In genomic region chr14:99779751-99780150, GRCh38 we compare ENCODE assay signal across 18 cellular contexts. TPM values are rescaled to one million over a fixed set of nuclear protein-coding genes. Genes with fewer than 3 reads are reported as not detected.
DNase-seq lines count a peak whose midpoint lies in the region; ATAC-seq, FAIRE-seq and TF ChIP-seq lines count a peak whose summit lies in the region.
"Had no signal": no experiment of that assay in that cellular context is flagged by ENCODE, and none has a peak within 500 bp of the region (broad histone marks: within the 10 kb centered on the region; RNA-seq: fewer than 3 reads in every experiment).

No MANE protein-coding gene starts in this region.

- H3K4me3 ChIP-seq in bronchial epithelial cell (ENCODE audit: low read depth, low read length) = no peak overlapping the region
- H3K4me3 ChIP-seq: mucosa of descending colon, skin epidermis, upper lobe of right lung had no signal

- ATAC-seq in GM21528 (IDR thresholded peaks at IDR 0.05; ENCODE audit: low FRiP score, unreplicated experiment) (no peak), HG02763 (IDR thresholded peaks at IDR 0.05; ENCODE audit: unreplicated experiment) (no peak)
- ATAC-seq: mucosa of descending colon, upper lobe of right lung had no signal

- peak; percentile 71 for DNase-seq in Daoy (ENCODE audit: low read depth)
- peak; percentile 86 for DNase-seq in NCI-H226
- DNase-seq in bronchial epithelial cell (ENCODE audit: low read depth) = peak; percentile 76
- DNase-seq in kidney glomerular epithelial cell (lab: John Stamatoyannopoulos, UW) = peak; percentile 47
- no peak for DNase-seq in stimulated activated CD4-positive, alpha-beta T cell treated with anti-CD3 and anti-CD28 coated beads, Interleukin-2, amount 100 ng/mL, for 48 hours
- DNase-seq in hippocampal formation (lab: John Stamatoyannopoulos, UW) = no peak
- DNase-seq: AML-193; effector CD4-positive, alpha-beta T cell; mucosa of descending colon; NCI-H1092; NCI-H2171 treated with DMSO at 0.1 percent for 48 hours; stimulated activated naive CD4-positive, alpha-beta T cell; upper lobe of right lung; WERI-Rb-1 had no signal

- FAIRE-seq in bronchial epithelial cell (lab: Jason Lieb, UNC) = no peak
- FAIRE-seq: D721Med had no signal

- no peaks in the 10 kb centered on the region for H3K27me3 ChIP-seq in bronchial epithelial cell (ENCODE audit: control insufficient read depth, insufficient read depth, low read length)
- H3K27me3 ChIP-seq: upper lobe of right lung had no signal

- no peak for TF ChIP-seq CTCF in bronchial epithelial cell (IDR thresholded peaks at IDR 0.05; ENCODE audit: insufficient read depth, low read length, severe bottlenecking)

- no peaks in the 10 kb centered on the region for H3K36me3 ChIP-seq in bronchial epithelial cell (ENCODE audit: control insufficient read depth, insufficient read depth, low read length)
- H3K36me3 ChIP-seq: upper lobe of right lung, WERI-Rb-1 had no signal

RNA-seq across cellular contexts. Expression of gene EML1, which starts 13.5 kb away (rescaled TPM):
- total RNA-seq in Daoy (2014; rRNA removed; shearing (Covaris generic)) = 95.5 and 101 TPM in 2 replicates
- 1.8 and 6.0 TPM in 2 replicates for total RNA-seq in bronchial epithelial cell

Comparison
In these comparisons a context has a peak if more than half of its experiments do, and no peak if none do; other contexts are left out.
1. DNase-seq: peak in Daoy (single experiment), NCI-H226 (single experiment), bronchial epithelial cell (single experiment) and kidney glomerular epithelial cell (single experiment); none in stimulated activated CD4-positive, alpha-beta T cell treated with anti-CD3 and anti-CD28 coated beads, Interleukin-2, amount 100 ng/mL, for 48 hours (0 of 2) and hippocampal formation (0 of 2).
2. RNA of gene EML1, which starts 13.5 kb away (total RNA-seq): 95.5 to 101 TPM in Daoy; 1.8 to 6.0 TPM in bronchial epithelial cell; every median in the first group is over 10 times any median in the second.